25 cellular contexts compared by ENCODE assay signal in genomic region chr2:10340593-10340975, GRCh38.
"Had no signal": no experiment of that assay in that cellular context is flagged by ENCODE, and none has a peak within 500 bp of the region (broad histone marks: within the 10 kb centered on the region; RNA-seq: fewer than 3 reads in every experiment).

No MANE protein-coding gene starts in this region.

- H3K27ac Mint-ChIP-seq: activated CD4-positive, alpha-beta T cell treated with anti-CD3 and anti-CD28 coated beads, Interleukin-2, amount 10 ng/mL, durations not matched to agents 7 days and 5 days; stimulated activated memory B cell treated with anti-CD40 and anti-IgM and Interleukin-4, amounts not matched to agents 10 μg/mL and 1 μg/mL and 100 μg/mL, for 72 hours; T-helper 1 cell treated with Interleukin-12 subunit alpha and Interleukin-12 subunit beta and Interleukin-4 antibody, amounts not matched to agents 30 μg/mL and 1 μg/mL, for 36 hours had no signal

- H3K4me2 ChIP-seq: smooth muscle cell had no signal

- H3K9ac ChIP-seq: parathyroid adenoma had no signal

- H3K27me3 ChIP-seq: adrenal gland, body of pancreas, colonic mucosa, left lung, upper lobe of left lung had no signal

- H3K4me1 ChIP-seq: colonic mucosa, parathyroid adenoma, psoas muscle had no signal

- H3K4me3 Mint-ChIP-seq: activated CD4-positive, alpha-beta T cell treated with anti-CD3 and anti-CD28 coated beads, Interleukin-2, amount 10 ng/mL, durations not matched to agents 7 days and 5 days; stimulated activated memory B cell treated with anti-CD40 and anti-IgM and Interleukin-4, amounts not matched to agents 10 μg/mL and 1 μg/mL and 100 μg/mL, for 72 hours; T-helper 1 cell treated with Interleukin-12 subunit alpha and Interleukin-12 subunit beta and Interleukin-4 antibody, amounts not matched to agents 30 μg/mL and 1 μg/mL, for 36 hours had no signal

- H2AFZ ChIP-seq: parathyroid adenoma had no signal

- H3K36me3 ChIP-seq: adrenal gland, colonic mucosa, left lung, lower lobe of right lung, upper lobe of left lung had no signal

- H3K27ac ChIP-seq: adrenal gland, body of pancreas, colonic mucosa, left lung, lower lobe of right lung, parathyroid adenoma, psoas muscle had no signal

- H3K9me3 Mint-ChIP-seq: activated CD4-positive, alpha-beta T cell treated with anti-CD3 and anti-CD28 coated beads, Interleukin-2, amount 10 ng/mL, durations not matched to agents 7 days and 5 days; stimulated activated memory B cell treated with anti-CD40 and anti-IgM and Interleukin-4, amounts not matched to agents 10 μg/mL and 1 μg/mL and 100 μg/mL, for 72 hours; stimulated activated naive CD8-positive, alpha-beta T cell treated with anti-CD3 and anti-CD28 coated beads, Interleukin-15, amount 100 ng/mL, for 72 hours had no signal

- H3K9me3 ChIP-seq: adrenal gland, body of pancreas, colonic mucosa, left lung, psoas muscle, upper lobe of left lung had no signal

- ATAC-seq: body of pancreas; left lung; lower lobe of right lung; psoas muscle; stimulated activated memory B cell treated with anti-CD40 and anti-IgM and Interleukin-4, amounts not matched to agents 10 μg/mL and 1 μg/mL and 100 μg/mL, for 72 hours had no signal

- H3K4me3 ChIP-seq: adrenal gland, body of pancreas, colonic mucosa, left lung, lower lobe of right lung, psoas muscle, smooth muscle cell, upper lobe of left lung had no signal

- DNase-seq: activated CD4-positive, alpha-beta T cell treated with anti-CD3 and anti-CD28 coated beads, Interleukin-2, amount 10 ng/mL, durations not matched to agents 7 days and 5 days; activated CD4-positive, CD25-positive, alpha-beta regulatory T cell treated with anti-CD3 and anti-CD28 coated beads, Interleukin-2, amount 50 U/mL, for 72 hours; activated effector memory CD4-positive, alpha-beta T cell treated with anti-CD3 and anti-CD28 coated beads, Interleukin-2, amount 50 U/mL, for 16 hours; activated naive CD4-positive, alpha-beta T cell treated with anti-CD3 and anti-CD28 coated beads, Interleukin-2, amount 50 U/mL, for 16 hours; adrenal gland; body of pancreas; colonic mucosa; effector memory CD4-positive, alpha-beta T cell; lower lobe of right lung; mesendoderm; nucleus accumbens; stimulated activated CD4-positive, alpha-beta T cell treated with anti-CD3 and anti-CD28 coated beads, Interleukin-1b, Interleukin-23, amount 100 ng/mL, for 48 hours; stimulated activated CD4-positive, alpha-beta T cell treated with anti-CD3 and anti-CD28 coated beads, Interleukin-4, amount 100 ng/mL, for 4 hours; stimulated activated CD8-positive, alpha-beta memory T cell treated with anti-CD3 and anti-CD28 coated beads, Interleukin-4, amount 100 ng/mL, for 48 hours; stimulated activated naive CD8-positive, alpha-beta T cell treated with anti-CD3 and anti-CD28 coated beads, Interleukin-15, amount 100 ng/mL, for 72 hours; substantia nigra; SW 1271; T-helper 9 cell had no signal

- H3K27me3 Mint-ChIP-seq: activated CD4-positive, alpha-beta T cell treated with anti-CD3 and anti-CD28 coated beads, Interleukin-2, amount 10 ng/mL, durations not matched to agents 7 days and 5 days; stimulated activated memory B cell treated with anti-CD40 and anti-IgM and Interleukin-4, amounts not matched to agents 10 μg/mL and 1 μg/mL and 100 μg/mL, for 72 hours; stimulated activated naive CD8-positive, alpha-beta T cell treated with anti-CD3 and anti-CD28 coated beads, Interleukin-15, amount 100 ng/mL, for 72 hours had no signal
